9 cellular contexts compared by ENCODE assay signal in genomic region chr19:38543807-38544568, GRCh38.
DNase-seq lines count a peak whose midpoint lies in the region; ATAC-seq, FAIRE-seq and TF ChIP-seq lines count a peak whose summit lies in the region.
"Had no signal": no experiment of that assay in that cellular context is flagged by ENCODE, and none has a peak within 500 bp of the region (broad histone marks: within the 10 kb centered on the region; RNA-seq: fewer than 3 reads in every experiment).

No MANE protein-coding gene starts in this region.

- H3K79me2 ChIP-seq in Karpas-422 (ENCODE audit: low read length) = no peaks in the 10 kb centered on the region

- TF ChIP-seq CTCF in choroid plexus epithelial cell (conservative IDR thresholded peaks at IDR 0.05; ENCODE audit: low read depth, low read length) (peak; percentile 67), left lung (IDR thresholded peaks at IDR 0.05) (no peak)

- no peaks in the 10 kb centered on the region for H3K36me3 ChIP-seq in Karpas-422 (ENCODE audit: insufficient read depth, low read length)
- H3K36me3 ChIP-seq in left lung = no peaks in the 10 kb centered on the region

- no peaks in the 10 kb centered on the region for H3K9me2 ChIP-seq in Karpas-422 (replicated peaks; ENCODE audit: insufficient read depth, low read length)

- no peak overlapping the region for H3K9ac ChIP-seq in Karpas-422 (ENCODE audit: low read length)

- H3K27ac ChIP-seq in Karpas-422 (ENCODE audit: low read length) (peak overlapping the region; percentile 85), left lung (no peak overlapping the region)
- H3K27ac ChIP-seq: HL-60 had no signal

- H3K27me3 ChIP-seq in Karpas-422 (ENCODE audit: low read length) = no peaks in the 10 kb centered on the region
- no peaks in the 10 kb centered on the region for H3K27me3 ChIP-seq in left lung

- H3K4me2 ChIP-seq in Karpas-422 (ENCODE audit: low read depth, low read length, poor library complexity, severe bottlenecking) = peak overlapping the region; percentile 67

- no peaks in the 10 kb centered on the region for H4K20me1 ChIP-seq in Karpas-422 (ENCODE audit: insufficient read depth, low read depth, low read length)

- H3K4me1 ChIP-seq in Karpas-422 (ENCODE audit: low read length) (peaks cover 25% of the 10 kb centered on the region), left lung (peaks cover 5 to 15% of the 10 kb centered on the region in 2 donors)

- no peak overlapping the region for H2AFZ ChIP-seq in Karpas-422 (ENCODE audit: low read length)

- DNase-seq in GM03348 (ENCODE audit: low spot score) (peak; percentile 89), Karpas-422 (peak; percentile 73), choroid plexus epithelial cell (ENCODE audit: low read depth) (peak; percentile 89), left lung (peak; percentile 51 to 68), superior temporal gyrus (ENCODE audit: extremely low spot score) (peak; percentile 87)

- H3K9me3 ChIP-seq in Karpas-422 (ENCODE audit: low read length) (no peaks in the 10 kb centered on the region), left lung (no peaks in the 10 kb centered on the region)

- peak; percentile 78 for FAIRE-seq in A204.1 (lab: Jason Lieb, UNC)

- H3K4me3 ChIP-seq in Karpas-422 (ENCODE audit: low read length) (no peak overlapping the region; the same call in 1 of the 2 replicates), choroid plexus epithelial cell (ENCODE audit: low read depth, low read length) (peak overlapping the region; percentile 42), left lung (no peak overlapping the region)

- ATAC-seq in SK-N-SH treated with all-trans-retinoic acid at 6 μM for 48 hours = peak; percentile 94
- peak; percentile 95 for ATAC-seq in left lung
- ATAC-seq in HG03025 (IDR thresholded peaks at IDR 0.05; ENCODE audit: low FRiP score, unreplicated experiment) = no peak

- intact Hi-C loops in left lung (cut with DNase I) = no loop called here

TF ChIP-seq in SK-N-SH treated with all-trans-retinoic acid at 6 μM for 48 hours, 23 proteins besides CTCF, POLR2A, EP300 and RAD21 (continues in another document):
- TF ChIP-seq ZFP3 (CRISPR knock-in tag; IDR thresholded peaks at IDR 0.05) (no peak), ESRRG (CRISPR knock-in tag; IDR thresholded peaks at IDR 0.05) (no peak), CSRNP3 (CRISPR knock-in tag; IDR thresholded peaks at IDR 0.05) (peak; percentile 58; the same call in 1 of the 2 replicates), POU6F1 (CRISPR knock-in tag; IDR thresholded peaks at IDR 0.05; ENCODE audit: borderline replicate concordance, low read depth) (no peak), CSDC2 (CRISPR knock-in tag; IDR thresholded peaks at IDR 0.05) (no peak), TCF4 (CRISPR knock-in tag; IDR thresholded peaks at IDR 0.05; ENCODE audit: borderline replicate concordance) (peak; percentile 80; the same call in 1 of the 2 replicates), PPARA (CRISPR knock-in tag; IDR thresholded peaks at IDR 0.05; ENCODE audit: borderline replicate concordance) (no peak), ARNTL (CRISPR knock-in tag; IDR thresholded peaks at IDR 0.05; ENCODE audit: borderline replicate concordance, low read depth) (no peak), TSHZ2 (CRISPR knock-in tag; IDR thresholded peaks at IDR 0.05) (peak; percentile 68; the same call in 1 of the 2 replicates), ZNF70 (CRISPR knock-in tag; IDR thresholded peaks at IDR 0.05) (0 out of 2 replicates have a peak, but pooled peaks have one; percentile 67), GLIS3 (CRISPR knock-in tag; IDR thresholded peaks at IDR 0.05) (peak; percentile 75; the same call in 1 of the 2 replicates), BACH2 (CRISPR knock-in tag; IDR thresholded peaks at IDR 0.05; ENCODE audit: borderline replicate concordance) (no peak), RARB (CRISPR knock-in tag; IDR thresholded peaks at IDR 0.05) (no peak), TOX (CRISPR knock-in tag; IDR thresholded peaks at IDR 0.05; ENCODE audit: borderline replicate concordance) (no peak), CREB5 (CRISPR knock-in tag; IDR thresholded peaks at IDR 0.05; ENCODE audit: low read depth) (peak; percentile 62; the same call in 1 of the 2 replicates), SNAI2 (CRISPR knock-in tag; IDR thresholded peaks at IDR 0.05) (no peak), ZNF565 (CRISPR knock-in tag; conservative IDR thresholded peaks at IDR 0.05; ENCODE audit: low read depth) (no peak), ZC3H10 (CRISPR knock-in tag; IDR thresholded peaks at IDR 0.05) (no peak), ISL1 (CRISPR knock-in tag; IDR thresholded peaks at IDR 0.05) (no peak), ZNF8 (CRISPR knock-in tag; IDR thresholded peaks at IDR 0.05) (peak; percentile 60; the same call in 1 of the 2 replicates), ZFP30 (CRISPR knock-in tag; IDR thresholded peaks at IDR 0.05) (no peak), OSR1 (CRISPR knock-in tag; IDR thresholded peaks at IDR 0.05) (no peak)
